In genomic region chr6:73969982-73970960, GRCh38 we compare ENCODE assay signal across 1 cellular context.
TF ChIP-seq lines count a peak whose summit lies in the region.

No MANE protein-coding gene starts in this region.

TF ChIP-seq in HepG2, 621 proteins besides CTCF, POLR2A, EP300 and RAD21 (continued from another document):
- TF ChIP-seq ZNF280D (CRISPR knock-in tag; IDR thresholded peaks at IDR 0.05) (no peak), MEIS1 (CRISPR knock-in tag; IDR thresholded peaks at IDR 0.05; ENCODE audit: borderline replicate concordance) (no peak), ZBTB26 (CRISPR knock-in tag; IDR thresholded peaks at IDR 0.05; ENCODE audit: borderline replicate concordance) (no peak), CEBPB (IDR thresholded peaks at IDR 0.05; ENCODE audit: borderline replicate concordance, low read depth, low read length) (peak; percentile 19; the same call in 1 of the 2 replicates), CREB3 (CRISPR knock-in tag; IDR thresholded peaks at IDR 0.05) (no peak), NR1H2 (CRISPR knock-in tag; IDR thresholded peaks at IDR 0.05; ENCODE audit: borderline replicate concordance, low read depth) (no peak), ZNF414 (CRISPR knock-in tag; IDR thresholded peaks at IDR 0.05) (no peak), TEAD3 (CRISPR knock-in tag; optimal IDR thresholded peaks at IDR 0.05; ENCODE audit: borderline replicate concordance) (peak; percentile 88), SMC3 (IDR thresholded peaks at IDR 0.05; ENCODE audit: low read length) (peak; percentile 25; the same call in 1 of the 2 replicates)
